In the genomic region with DNA sequence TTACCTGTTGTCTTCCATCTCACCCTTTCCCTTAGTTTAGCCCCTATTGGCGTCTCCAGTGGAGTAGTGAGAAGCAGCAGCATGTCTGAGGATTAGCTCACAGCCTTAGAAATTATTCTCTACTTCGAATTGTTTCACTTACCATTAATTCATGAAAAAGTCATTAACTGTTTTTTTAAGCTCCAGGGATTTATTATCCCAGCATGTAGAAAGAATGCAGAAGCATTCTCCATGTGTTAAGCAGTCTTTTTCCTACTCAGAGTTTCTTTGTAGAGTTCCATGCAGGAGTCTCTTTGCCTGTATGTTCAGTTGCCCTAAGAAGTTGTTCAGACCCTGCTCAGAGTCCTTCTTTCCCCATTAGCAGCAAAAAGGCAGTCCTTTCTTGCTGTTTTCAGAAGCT, we compare ENCODE assay signal across 26 cellular contexts.
A peak's percentile ranks its signal among the peaks of the same experiment; 100 is the strongest.
DNase-seq lines count a peak whose midpoint lies in the region; ATAC-seq, FAIRE-seq and TF ChIP-seq lines count a peak whose summit lies in the region.
"Had no signal": no experiment of that assay in that cellular context is flagged by ENCODE, and none has a peak within 500 bp of the region (broad histone marks: within the 10 kb centered on the region; RNA-seq: fewer than 3 reads in every experiment).

No MANE protein-coding gene starts in this region.

- H3K23me2 ChIP-seq in H1 (ENCODE audit: low read depth, low read length) = no peaks in the 10 kb centered on the region; the same call in 1 of the 2 replicates

- H3K4me1 ChIP-seq in GM23338 (ENCODE audit: insufficient read depth) = peaks cover 6% of the 10 kb centered on the region
- peaks cover 0 to 9% (median 7%) of the 10 kb centered on the region in 4 experiments; a peak in 5 of 7 replicates for H3K4me1 ChIP-seq in H1 (replicated peaks in 1 of 4; ENCODE audit: control insufficient read depth in 3 of 4, insufficient read depth in 4 of 4, low read length in 3 of 4)
- peaks cover 37% of the 10 kb centered on the region for H3K4me1 ChIP-seq in neural progenitor cell
- H3K4me1 ChIP-seq: prostate gland had no signal

- POLR2A ChIA-PET in H1 (lab: Charles Lee; ENCODE audit: partially characterized antibody) = interaction anchor here (1.2 kb wide), 1 partner anchor 11 kb away, joined by 3 read pairs; no protein-coding TSS in a partner anchor

- H4K91ac ChIP-seq in H1 (replicated peaks; ENCODE audit: insufficient read length, low read length) = no peak overlapping the region

- peaks cover 8% of the 10 kb centered on the region for H3K27me3 Mint-ChIP-seq in GM23338 (ENCODE audit: insufficient read depth, low read depth, poor library complexity)
- H3K27me3 Mint-ChIP-seq in neural progenitor cell (ENCODE audit: insufficient read depth, low read depth) = peaks cover 3% of the 10 kb centered on the region
- no peaks in the 10 kb centered on the region for H3K27me3 Mint-ChIP-seq in type B pancreatic cell

- H3K27me3 ChIP-seq in GM23338 (ENCODE audit: insufficient read depth) (no peaks in the 10 kb centered on the region), H1 (replicated peaks in 1 of 4; ENCODE audit: control insufficient read depth in 3 of 4, extremely low read depth in 1 of 4, insufficient read depth in 3 of 4, low read length in 3 of 4) (no peaks in the 10 kb centered on the region), neural progenitor cell (no peaks in the 10 kb centered on the region)
- H3K27me3 ChIP-seq: cardiac muscle cell, tibial nerve had no signal

- TF ChIP-seq EP300 in H1 (IDR thresholded peaks at IDR 0.05; ENCODE audit: borderline replicate concordance in 1 of 2, low read depth in 2 of 2, low read length in 2 of 2) = no peak

- TF ChIP-seq CTCF in GM23338 (conservative IDR thresholded peaks at IDR 0.05; ENCODE audit: low read depth in 2 of 2) = no peak
- TF ChIP-seq CTCF in H1 (IDR thresholded peaks at IDR 0.05; ENCODE audit: control extremely low read depth in 1 of 3, insufficient read depth in 1 of 3, low read depth in 1 of 3, low read length in 3 of 3) = no peak
- no peak for TF ChIP-seq CTCF in neural progenitor cell (IDR thresholded peaks at IDR 0.05)
- no peak for TF ChIP-seq CTCF in type B pancreatic cell (conservative IDR thresholded peaks at IDR 0.05)

- no peak overlapping the region for H3K18ac ChIP-seq in H1 (ENCODE audit: extremely low read depth, low read length)

- H3K27ac ChIP-seq in GM23338 (ENCODE audit: low read depth) (peak overlapping the region; percentile 45; the same call in 1 of the 2 replicates), H1 (ENCODE audit: low read depth, low read length) (no peak overlapping the region), neural progenitor cell (no peak overlapping the region)
- H3K27ac ChIP-seq: cardiac muscle cell, coronary artery, KMS-11, PC-9, prostate gland, VCaP had no signal

- no peak overlapping the region for H4K8ac ChIP-seq in H1 (ENCODE audit: extremely low read depth, insufficient read depth, low read length)

- CTCF ChIA-PET in H1 (lab: Charles Lee; ENCODE audit: partially characterized antibody) = interaction anchor here (0.9 to 10.8 kb wide), 6 partner anchors 9 to 582 kb away, joined by 3 to 88 read pairs (median 4); no protein-coding TSS in a partner anchor

- H3K56ac ChIP-seq in H1 (replicated peaks; ENCODE audit: insufficient read length, low read depth, low read length) = no peak overlapping the region

- DNase-seq in GM23338 (ENCODE audit: low spot score) = no peak
- DNase-seq in H1 (ENCODE audit: low read depth in 1 of 2, low spot score in 2 of 2) = no peak
- DNase-seq in neural progenitor cell (ENCODE audit: low spot score) = no peak
- no peak for DNase-seq in type B pancreatic cell (ENCODE audit: extremely low spot score, unreplicated experiment)
- DNase-seq in AG08395 (ENCODE audit: low spot score) = no peak
- no peak for DNase-seq in NCI-H187 (lab: John Stamatoyannopoulos, UW)
- no peak for DNase-seq in NCI-H2171 treated with DMSO at 0.1 percent for 48 hours (lab: John Stamatoyannopoulos, UW)
- DNase-seq: activated CD4-positive, alpha-beta T cell treated with anti-CD3 and anti-CD28 coated beads, Interleukin-2, amount 10 ng/mL, durations not matched to agents 7 days and 5 days; anterior cingulate cortex; CD4-positive, CD25-positive, alpha-beta regulatory T cell; DND-41; effector CD8-positive, alpha-beta T cell; MM.1S; NCI-H2029 treated with DMSO at 0.1 percent for 48 hours; NCI-H526 treated with DMSO at 0.1 percent for 48 hours; PC-9; stimulated activated CD4-positive, alpha-beta T cell treated with anti-CD3 and anti-CD28 coated beads, Interleukin-15, amount 100 ng/mL, for 24 hours; stimulated activated CD4-positive, alpha-beta T cell treated with anti-CD3 and anti-CD28 coated beads, Interleukin-4, amount 100 ng/mL, for 4 hours had no signal

- WGBS in H1 (ENCODE audit: extremely low coverage in 1 of 2, insufficient coverage in 1 of 2, insufficient read length in 1 of 2, insufficient replicate concordance in 2 of 2, low coverage in 1 of 2, low lambda C conversion rate in 2 of 2, missing lambda C conversion rate in 1 of 2), 2 experiments = 91% methylated on average over 2 of the region's 2 CpGs; no CpG with 5 or more reads in 1 of the 2 experiments

- peaks cover 17% of the 10 kb centered on the region for H3K36me3 Mint-ChIP-seq in GM23338 (ENCODE audit: low read depth)
- peaks cover 25% of the 10 kb centered on the region for H3K36me3 Mint-ChIP-seq in neural progenitor cell
- peaks cover 14% of the 10 kb centered on the region for H3K36me3 Mint-ChIP-seq in type B pancreatic cell
- H3K36me3 Mint-ChIP-seq: activated naive CD8-positive, alpha-beta T cell; CD4-positive, CD25-positive, alpha-beta regulatory T cell had no signal

- H3K79me2 ChIP-seq in GM23338 (replicated peaks; ENCODE audit: insufficient read depth) (peaks cover 13% of the 10 kb centered on the region; the same call in 1 of the 2 replicates), H1 (ENCODE audit: control insufficient read depth in 1 of 2, insufficient read depth in 2 of 2, low read length in 2 of 2) (peaks cover 0 to 11% of the 10 kb centered on the region in 2 experiments; a peak in 1 of 4 replicates), neural progenitor cell (ENCODE audit: low read depth) (peaks cover 75% of the 10 kb centered on the region)

- H3K9ac ChIP-seq in H1 (replicated peaks in 1 of 4; ENCODE audit: extremely low read depth in 1 of 4, low read depth in 3 of 4, low read length in 3 of 4) = no peak overlapping the region
- H3K9ac ChIP-seq in neural progenitor cell = no peak overlapping the region
- H3K9ac ChIP-seq: KMS-11 had no signal

- H4K5ac ChIP-seq in H1 (ENCODE audit: insufficient read length, low read depth, low read length) = no peak overlapping the region

- H3F3A ChIP-seq in GM23338 (replicated peaks; ENCODE audit: low read depth) = no peaks in the 10 kb centered on the region
- no peaks in the 10 kb centered on the region for H3F3A ChIP-seq in neural progenitor cell (ENCODE audit: low read depth)

- H2AK5ac ChIP-seq in H1 (ENCODE audit: low read depth, low read length) = peak overlapping the region; percentile 71; the same call in 1 of the 2 replicates

- no peak for FAIRE-seq in H1 (lab: Jason Lieb, UNC)
- FAIRE-seq: islet of Langerhans had no signal

- H3K23ac ChIP-seq in H1 (ENCODE audit: insufficient read length) = no peak overlapping the region

- no peak for TF ChIP-seq RAD21 in H1 (IDR thresholded peaks at IDR 0.05 in 1 of 2, conservative IDR thresholded peaks at IDR 0.05 in 1 of 2; ENCODE audit: low read depth in 2 of 2, low read length in 2 of 2)

- peaks cover 3% of the 10 kb centered on the region; the same call in 1 of the 2 replicates for H3K79me1 ChIP-seq in H1 (ENCODE audit: low read depth, low read length)

- H3K9me3 ChIP-seq in H1 (ENCODE audit: insufficient read depth in 2 of 2, low read depth in 1 of 2, low read length in 1 of 2) (no peaks in the 10 kb centered on the region), neural progenitor cell (ENCODE audit: low read depth) (no peaks in the 10 kb centered on the region)
- H3K9me3 ChIP-seq: prostate gland, tibial nerve had no signal

- H3K4me3 Mint-ChIP-seq in GM23338 (no peak overlapping the region), neural progenitor cell (no peak overlapping the region), type B pancreatic cell (no peak overlapping the region)
- H3K4me3 Mint-ChIP-seq: activated CD4-positive, alpha-beta T cell treated with anti-CD3 and anti-CD28 coated beads, Interleukin-2, amount 10 ng/mL, durations not matched to agents 7 days and 5 days; activated naive CD8-positive, alpha-beta T cell; CD4-positive, CD25-positive, alpha-beta regulatory T cell had no signal

- no peak overlapping the region for H3K14ac ChIP-seq in H1 (ENCODE audit: insufficient read length)

- no peak overlapping the region for H2BK15ac ChIP-seq in H1 (ENCODE audit: low read length)

- no peaks in the 10 kb centered on the region for H3K9me2 ChIP-seq in GM23338 (ENCODE audit: insufficient read depth)

- no peak for TF ChIP-seq POLR2A in H1 (IDR thresholded peaks at IDR 0.05; ENCODE audit: control extremely low read depth in 1 of 2, low read depth in 2 of 2, low read length in 2 of 2)

- H2BK12ac ChIP-seq in H1 (ENCODE audit: low read depth, low read length) = no peak overlapping the region

- peak overlapping the region; percentile 22 for H2BK5ac ChIP-seq in H1 (ENCODE audit: low read depth, low read length)

- H2BK20ac ChIP-seq in H1 (ENCODE audit: low read length) = no peak overlapping the region

- no peak overlapping the region for H3K4me3 ChIP-seq in GM23338
- no peak overlapping the region for H3K4me3 ChIP-seq in H1 (ENCODE audit: extremely low read depth in 1 of 4, insufficient read depth in 2 of 4, low read depth in 3 of 4, low read length in 4 of 4)
- H3K4me3 ChIP-seq in neural progenitor cell = no peak overlapping the region
- H3K4me3 ChIP-seq: cardiac muscle cell, coronary artery, PC-9, prostate gland, tibial nerve had no signal

- no peaks in the 10 kb centered on the region for H4K20me1 ChIP-seq in GM23338 (replicated peaks; ENCODE audit: insufficient read depth)
- no peaks in the 10 kb centered on the region for H4K20me1 ChIP-seq in H1 (replicated peaks in 1 of 2; ENCODE audit: control insufficient read depth in 1 of 2, insufficient read depth in 2 of 2, low read length in 2 of 2)
- H4K20me1 ChIP-seq in neural progenitor cell (ENCODE audit: low read depth) = peaks cover 20% of the 10 kb centered on the region

- H2AFZ ChIP-seq in GM23338 = no peak overlapping the region
- no peak overlapping the region for H2AFZ ChIP-seq in H1 (ENCODE audit: low read length)
- no peak overlapping the region for H2AFZ ChIP-seq in neural progenitor cell (replicated peaks)
- H2AFZ ChIP-seq: PC-9 had no signal

- H3K4me1 Mint-ChIP-seq in GM23338 (peaks cover 36% of the 10 kb centered on the region), neural progenitor cell (peaks cover 48% of the 10 kb centered on the region), type B pancreatic cell (ENCODE audit: unreplicated experiment) (peaks cover 23% of the 10 kb centered on the region)
- H3K4me1 Mint-ChIP-seq: activated CD4-positive, alpha-beta T cell treated with anti-CD3 and anti-CD28 coated beads, Interleukin-2, amount 10 ng/mL, durations not matched to agents 7 days and 5 days; CD4-positive, CD25-positive, alpha-beta regulatory T cell had no signal

- H3K27ac Mint-ChIP-seq in GM23338 (peak overlapping the region; percentile 78), neural progenitor cell (peak overlapping the region; percentile 96), type B pancreatic cell (peak overlapping the region; percentile 51)
- H3K27ac Mint-ChIP-seq: activated CD4-positive, alpha-beta T cell treated with anti-CD3 and anti-CD28 coated beads, Interleukin-2, amount 10 ng/mL, durations not matched to agents 7 days and 5 days; activated naive CD8-positive, alpha-beta T cell; CD4-positive, CD25-positive, alpha-beta regulatory T cell had no signal

- H3K36me3 ChIP-seq in GM23338 (ENCODE audit: insufficient read depth) (no peaks in the 10 kb centered on the region), H1 (ENCODE audit: control insufficient read depth in 2 of 4, insufficient read depth in 4 of 4, low read length in 3 of 4) (no peaks in the 10 kb centered on the region), neural progenitor cell (no peaks in the 10 kb centered on the region)
- H3K36me3 ChIP-seq: cardiac muscle cell, prostate gland, tibial nerve had no signal

- H3K9me3 Mint-ChIP-seq in GM23338 (no peaks in the 10 kb centered on the region), neural progenitor cell (no peaks in the 10 kb centered on the region), type B pancreatic cell (no peaks in the 10 kb centered on the region)
- H3K9me3 Mint-ChIP-seq: activated CD4-positive, alpha-beta T cell treated with anti-CD3 and anti-CD28 coated beads, Interleukin-2, amount 10 ng/mL, durations not matched to agents 7 days and 5 days had no signal

- H2BK120ac ChIP-seq in H1 (replicated peaks; ENCODE audit: low read depth, low read length) = no peak overlapping the region

- no peak overlapping the region for H3K4me2 ChIP-seq in GM23338
- no peak overlapping the region for H3K4me2 ChIP-seq in H1 (ENCODE audit: insufficient read depth in 1 of 2, low read depth in 2 of 2, low read length in 2 of 2)
- H3K4me2 ChIP-seq in neural progenitor cell = no peak overlapping the region
- H3K4me2 ChIP-seq: KMS-11, PC-9 had no signal

- no peak overlapping the region for H3K4ac ChIP-seq in H1 (replicated peaks; ENCODE audit: insufficient read length, low read depth, low read length)

- ATAC-seq in GM23338 = no peak
